Comparison of ENCODE assay signal across 24 cellular contexts in the genomic region with DNA sequence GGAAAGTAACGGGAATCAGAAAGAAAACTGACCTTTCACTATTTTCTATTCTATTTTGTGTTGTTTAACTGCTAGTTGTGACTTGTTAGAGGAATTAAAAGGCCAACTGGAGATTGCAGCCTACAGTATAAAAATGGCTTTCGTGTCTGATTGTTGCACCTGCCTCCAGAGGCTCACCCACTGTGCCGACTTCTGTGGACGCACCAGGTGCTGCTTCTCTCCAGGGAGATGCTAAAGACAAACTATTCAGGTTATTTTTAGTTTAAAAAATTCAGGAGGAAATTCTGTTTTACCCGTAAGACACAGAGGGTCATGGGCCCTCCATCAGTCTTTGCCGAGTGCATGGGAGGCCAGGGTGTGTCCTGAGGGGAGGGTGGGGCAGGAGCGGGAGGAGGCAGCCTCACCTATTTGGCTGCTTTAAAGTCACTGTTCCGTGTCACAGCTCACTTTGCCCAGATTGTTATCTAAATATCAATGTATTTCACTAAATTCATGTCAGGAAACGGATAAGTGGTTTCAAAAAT. TPM values are rescaled to one million over a fixed set of nuclear protein-coding genes. Genes with fewer than 3 reads are reported as not detected.
DNase-seq lines count a peak whose midpoint lies in the region; ATAC-seq and TF ChIP-seq lines count a peak whose summit lies in the region.
"Had no signal": no experiment of that assay in that cellular context is flagged by ENCODE, and none has a peak within 500 bp of the region (broad histone marks: within the 10 kb centered on the region; RNA-seq: fewer than 3 reads in every experiment).

No MANE protein-coding gene starts in this region.

- no peak overlapping the region for H3K4me3 Mint-ChIP-seq in CD8-positive, alpha-beta T cell
- H3K4me3 Mint-ChIP-seq: activated CD4-positive, alpha-beta memory T cell treated with anti-CD3 and anti-CD28 coated beads for 36 hours; central memory CD8-positive, alpha-beta T cell; stimulated activated naive CD8-positive, alpha-beta T cell treated with anti-CD3 and anti-CD28 coated beads, Interleukin-15, amount 100 ng/mL, for 72 hours had no signal

- H4K20me1 ChIP-seq in BLaER1 = 0 out of 2 replicates have a peak, but pooled peaks cover 10% of the 10 kb centered on the region

- no peak overlapping the region for H3K9ac ChIP-seq in BLaER1
- H3K9ac ChIP-seq: parathyroid adenoma had no signal

- peak overlapping the region; percentile 15 for H3K27ac Mint-ChIP-seq in CD8-positive, alpha-beta T cell
- H3K27ac Mint-ChIP-seq: activated naive CD4-positive, alpha-beta T cell treated with anti-CD3 and anti-CD28 coated beads, Interleukin-2, amount 50 U/mL, for 72 hours; activated T-helper 2 cell treated with anti-CD3 and anti-CD28 coated beads, Interferon-gamma antibody, Interleukin-2, Interleukin-4, amounts not matched to agents 10 μg/mL and 5 μg/mL and 100 μg/mL, durations not matched to agents 14 hours and 24 hours and 36 hours had no signal

- peaks cover 58% of the 10 kb centered on the region for H3K4me1 ChIP-seq in BLaER1
- H3K4me1 ChIP-seq in CD8-positive, alpha-beta T cell (ENCODE audit: insufficient read depth, low read length) = peaks cover 18% of the 10 kb centered on the region
- H3K4me1 ChIP-seq in esophagus muscularis mucosa = peaks cover 9 to 14% (median 11%) of the 10 kb centered on the region in 4 donors
- H3K4me1 ChIP-seq: right lobe of liver had no signal

- intact Hi-C loops in CD8-positive, alpha-beta T cell (cut with DNase I, micrococcal nuclease) = no loop called here
- intact Hi-C loops in esophagus muscularis mucosa (cut with DNase I) = no loop called here

- H3K36me3 Mint-ChIP-seq in CD8-positive, alpha-beta T cell = peaks cover 13% of the 10 kb centered on the region
- H3K36me3 Mint-ChIP-seq: activated naive CD4-positive, alpha-beta T cell treated with anti-CD3 and anti-CD28 coated beads, Interleukin-2, amount 50 U/mL, for 72 hours had no signal

- peaks cover 21% of the 10 kb centered on the region for H3K4me1 Mint-ChIP-seq in CD8-positive, alpha-beta T cell (ENCODE audit: low read depth)

- DNase-seq in CD8-positive, alpha-beta T cell = no peak
- DNase-seq in NCI-H2081 treated with DMSO at 0.1 percent for 48 hours (lab: John Stamatoyannopoulos, UW) = peak; percentile 27
- peak; percentile 87 for DNase-seq in esophagus muscularis mucosa (ENCODE audit: extremely low spot score)
- no peak for DNase-seq in SW480 (ENCODE audit: low spot score)
- DNase-seq in AG20443 (ENCODE audit: low spot score) = no peak
- no peak for DNase-seq in central memory CD4-positive, alpha-beta T cell
- DNase-seq: activated CD4-positive, alpha-beta memory T cell treated with anti-CD3 and anti-CD28 coated beads for 36 hours; DMS153; KG1; lower lobe of right lung; NCI-H1930; NCI-H510A treated with DMSO at 0.1 percent for 48 hours; right lobe of liver; stimulated activated naive CD8-positive, alpha-beta T cell treated with anti-CD3 and anti-CD28 coated beads, Interleukin-15, amount 100 ng/mL, for 72 hours; T-helper 9 cell; tibial artery had no signal

- H3K36me3 ChIP-seq in BLaER1 = no peaks in the 10 kb centered on the region
- no peaks in the 10 kb centered on the region for H3K36me3 ChIP-seq in CD8-positive, alpha-beta T cell (ENCODE audit: insufficient read depth, low read length)
- H3K36me3 ChIP-seq in esophagus muscularis mucosa = peaks cover 0 to 43% (median 18%) of the 10 kb centered on the region in 4 donors

- no peak for TF ChIP-seq CTCF in CD8-positive, alpha-beta T cell (IDR thresholded peaks at IDR 0.05)
- TF ChIP-seq CTCF in esophagus muscularis mucosa (IDR thresholded peaks at IDR 0.05) = no peak

- peaks cover 16% of the 10 kb centered on the region for H3K27me3 ChIP-seq in BLaER1
- H3K27me3 ChIP-seq in CD8-positive, alpha-beta T cell (ENCODE audit: insufficient read depth, low read length) = no peaks in the 10 kb centered on the region
- peaks cover 0 to 19% (median 5%) of the 10 kb centered on the region in 4 donors for H3K27me3 ChIP-seq in esophagus muscularis mucosa
- H3K27me3 ChIP-seq: right lobe of liver had no signal

- ATAC-seq in CD8-positive, alpha-beta T cell = no peak
- ATAC-seq in HG03565 (IDR thresholded peaks at IDR 0.05; ENCODE audit: unreplicated experiment) = no peak
- ATAC-seq: activated naive CD4-positive, alpha-beta T cell treated with anti-CD3 and anti-CD28 coated beads, Interleukin-2, amount 50 U/mL, for 72 hours; lower lobe of right lung; right lobe of liver; stimulated activated naive CD8-positive, alpha-beta T cell treated with anti-CD3 and anti-CD28 coated beads, Interleukin-15, amount 100 ng/mL, for 72 hours had no signal

- no peak for TF ChIP-seq POLR2A in esophagus muscularis mucosa (IDR thresholded peaks at IDR 0.05; ENCODE audit: low read depth)

- CTCF ChIA-PET in CD8-positive, alpha-beta T cell (lab: Charles Lee) = no interaction called here

- H3K9me3 ChIP-seq in BLaER1 = peaks cover 10% of the 10 kb centered on the region
- no peaks in the 10 kb centered on the region for H3K9me3 ChIP-seq in CD8-positive, alpha-beta T cell (ENCODE audit: low read length)
- H3K9me3 ChIP-seq in esophagus muscularis mucosa = peaks cover 0 to 14% (median 10%) of the 10 kb centered on the region in 4 donors
- H3K9me3 ChIP-seq: lower lobe of right lung, right lobe of liver had no signal

- 75% methylated on average over 9 of the region's 9 CpGs for WGBS in esophagus muscularis mucosa

- peak overlapping the region; percentile 80 for H3K4me2 ChIP-seq in BLaER1

- no peaks in the 10 kb centered on the region for H3K27me3 Mint-ChIP-seq in CD8-positive, alpha-beta T cell (ENCODE audit: low read depth)
- H3K27me3 Mint-ChIP-seq: activated CD4-positive, alpha-beta memory T cell treated with anti-CD3 and anti-CD28 coated beads for 36 hours; central memory CD8-positive, alpha-beta T cell; stimulated activated naive CD8-positive, alpha-beta T cell treated with anti-CD3 and anti-CD28 coated beads, Interleukin-15, amount 100 ng/mL, for 72 hours had no signal

- POLR2A ChIA-PET in CD8-positive, alpha-beta T cell (lab: Charles Lee) = no interaction called here

- TF ChIP-seq EP300 in esophagus muscularis mucosa (IDR thresholded peaks at IDR 0.05) = no peak

- H3K27ac ChIP-seq in BLaER1 (no peak overlapping the region), esophagus muscularis mucosa (replicated peaks in 1 of 4) (no peak overlapping the region)
- no peak overlapping the region for H3K27ac ChIP-seq in CD8-positive, alpha-beta T cell (ENCODE audit: low read depth, low read length)
- H3K27ac ChIP-seq: lower lobe of right lung, parathyroid adenoma, right lobe of liver, RWPE1, SK-N-MC, tibial artery had no signal

- H3K9me3 Mint-ChIP-seq in CD8-positive, alpha-beta T cell = peaks cover 5% of the 10 kb centered on the region
- H3K9me3 Mint-ChIP-seq: activated naive CD4-positive, alpha-beta T cell treated with anti-CD3 and anti-CD28 coated beads, Interleukin-2, amount 50 U/mL, for 72 hours; activated T-helper 2 cell treated with anti-CD3 and anti-CD28 coated beads, Interferon-gamma antibody, Interleukin-2, Interleukin-4, amounts not matched to agents 10 μg/mL and 5 μg/mL and 100 μg/mL, durations not matched to agents 14 hours and 24 hours and 36 hours; central memory CD8-positive, alpha-beta T cell; stimulated activated naive CD8-positive, alpha-beta T cell treated with anti-CD3 and anti-CD28 coated beads, Interleukin-15, amount 100 ng/mL, for 72 hours had no signal

- no peak overlapping the region for H3K4me3 ChIP-seq in BLaER1
- no peak overlapping the region for H3K4me3 ChIP-seq in CD8-positive, alpha-beta T cell (ENCODE audit: low read depth, low read length)
- no peak overlapping the region for H3K4me3 ChIP-seq in esophagus muscularis mucosa
- H3K4me3 ChIP-seq: lower lobe of right lung, right lobe of liver, SK-N-MC, tibial artery had no signal

RNA-seq across cellular contexts. Expression of gene SNED1, which starts 42.5 kb away (rescaled TPM):
- 10 to 100 TPM; 32.4 to 38.4 TPM for total RNA-seq in CD8-positive, alpha-beta T cell
- 10 to 100 TPM in 2 of 4 donors, 1 to 10 TPM in 2; 7.3 to 14.1 (median 11.6) TPM for total RNA-seq in esophagus muscularis mucosa

Comparison
In these comparisons a context has a peak if more than half of its experiments do, and no peak if none do; other contexts are left out.
1. DNase-seq: peak in NCI-H2081 treated with DMSO at 0.1 percent for 48 hours (single experiment) and esophagus muscularis mucosa (single experiment); none in CD8-positive, alpha-beta T cell (0 of 7), SW480 (single experiment), AG20443 (single experiment) and central memory CD4-positive, alpha-beta T cell (single experiment).